Comparison of ENCODE assay signal across 8 cellular contexts in the genomic region with DNA sequence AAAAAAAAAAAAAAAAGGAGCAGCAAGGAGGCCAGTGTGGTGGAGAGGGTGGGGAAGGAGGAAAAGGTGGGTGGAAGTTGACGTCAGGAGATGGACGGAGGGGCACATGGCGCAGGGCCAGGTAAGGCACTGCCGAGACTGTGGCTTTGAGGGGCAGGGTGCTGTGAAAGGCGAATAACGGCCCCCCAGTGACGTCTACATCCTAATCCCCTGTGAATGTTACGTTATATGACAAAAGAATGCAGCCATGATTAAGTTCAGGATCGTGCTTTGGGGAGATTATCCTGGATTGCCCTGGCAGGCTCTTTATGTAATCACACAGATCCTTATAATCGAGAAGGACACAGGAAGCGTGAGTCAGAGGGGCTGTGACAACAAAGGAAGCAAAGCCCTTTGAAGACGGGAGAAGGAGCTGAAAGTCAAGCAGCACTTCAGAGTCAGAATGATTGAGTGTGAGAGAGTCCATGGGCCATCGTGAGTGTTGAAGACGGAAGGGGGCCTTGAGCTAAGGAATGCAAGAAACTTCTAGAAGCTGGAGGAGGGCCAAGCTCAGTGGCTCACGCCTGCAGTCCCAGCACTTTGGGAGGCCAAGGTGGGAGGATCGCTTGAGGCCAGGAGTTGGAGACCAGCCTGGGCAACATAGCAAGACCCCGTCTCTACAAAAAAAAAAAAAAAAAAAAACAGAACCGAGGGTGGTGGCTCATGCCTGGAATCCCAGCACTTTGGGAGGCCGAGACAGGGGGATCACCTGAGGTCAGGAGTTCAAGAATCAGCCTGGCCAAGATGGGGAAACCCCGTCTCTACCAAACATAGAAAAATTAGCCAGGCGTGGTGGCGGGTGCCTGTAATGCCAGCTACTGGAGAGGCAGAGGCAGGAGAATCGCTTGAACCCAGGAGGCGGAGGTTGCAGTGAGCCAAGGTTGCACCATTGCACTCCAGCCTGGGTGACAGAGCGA. TPM values are rescaled to one million over a fixed set of nuclear protein-coding genes. Genes with fewer than 3 reads are reported as not detected.
DNase-seq lines count a peak whose midpoint lies in the region; TF ChIP-seq lines count a peak whose summit lies in the region.

No MANE protein-coding gene starts in this region.

- DNase-seq in activated CD4-positive, alpha-beta T cell treated with anti-CD3 and anti-CD28 coated beads, Interleukin-2, amount 10 ng/mL, durations not matched to agents 7 days and 5 days = peak; percentile 12
- DNase-seq in activated CD4-positive, alpha-beta T cell treated with anti-CD3 and anti-CD28 coated beads for 1 hour = no peak
- DNase-seq in activated naive CD8-positive, alpha-beta T cell treated with anti-CD3 and anti-CD28 coated beads for 36 hours = peak; percentile 42
- DNase-seq in iris pigment epithelial cell (ENCODE audit: low read depth) = peak; percentile 82
- no peak for DNase-seq in type B pancreatic cell (ENCODE audit: extremely low spot score, unreplicated experiment)
- no peak for DNase-seq in coronary artery (ENCODE audit: low spot score)
- DNase-seq in NCI-H2196 treated with DMSO at 0.1 percent for 48 hours (lab: John Stamatoyannopoulos, UW; ENCODE audit: unreplicated experiment) = no peak
- DNase-seq in NCI-H1105 (lab: John Stamatoyannopoulos, UW) = no peak

- H3K9me3 Mint-ChIP-seq in activated CD4-positive, alpha-beta T cell treated with anti-CD3 and anti-CD28 coated beads, Interleukin-2, amount 10 ng/mL, durations not matched to agents 7 days and 5 days = no peaks in the 10 kb centered on the region
- H3K9me3 Mint-ChIP-seq in activated naive CD8-positive, alpha-beta T cell treated with anti-CD3 and anti-CD28 coated beads for 36 hours = no peaks in the 10 kb centered on the region
- no peaks in the 10 kb centered on the region for H3K9me3 Mint-ChIP-seq in type B pancreatic cell

- CTCF ChIA-PET in activated CD4-positive, alpha-beta T cell treated with anti-CD3 and anti-CD28 coated beads, Interleukin-2, amount 10 ng/mL, durations not matched to agents 7 days and 5 days (lab: Charles Lee) = interaction anchor here (0.6 kb wide), 1 partner anchor 22 kb away, joined by 3 read pairs; no protein-coding TSS in a partner anchor

- no peak overlapping the region for H3K4me3 Mint-ChIP-seq in activated CD4-positive, alpha-beta T cell treated with anti-CD3 and anti-CD28 coated beads, Interleukin-2, amount 10 ng/mL, durations not matched to agents 7 days and 5 days
- H3K4me3 Mint-ChIP-seq in activated naive CD8-positive, alpha-beta T cell treated with anti-CD3 and anti-CD28 coated beads for 36 hours = peak overlapping the region; percentile 33
- no peak overlapping the region for H3K4me3 Mint-ChIP-seq in type B pancreatic cell

- POLR2A ChIA-PET in activated CD4-positive, alpha-beta T cell treated with anti-CD3 and anti-CD28 coated beads, Interleukin-2, amount 10 ng/mL, durations not matched to agents 7 days and 5 days (lab: Charles Lee) = no interaction called here

- no peak for TF ChIP-seq CTCF in type B pancreatic cell (conservative IDR thresholded peaks at IDR 0.05)
- TF ChIP-seq CTCF in coronary artery (IDR thresholded peaks at IDR 0.05) = no peak

- H3K27me3 Mint-ChIP-seq in activated CD4-positive, alpha-beta T cell treated with anti-CD3 and anti-CD28 coated beads, Interleukin-2, amount 10 ng/mL, durations not matched to agents 7 days and 5 days = peaks cover 10% of the 10 kb centered on the region
- H3K27me3 Mint-ChIP-seq in activated naive CD8-positive, alpha-beta T cell treated with anti-CD3 and anti-CD28 coated beads for 36 hours = peaks cover 20% of the 10 kb centered on the region
- no peaks in the 10 kb centered on the region for H3K27me3 Mint-ChIP-seq in type B pancreatic cell

- H3K27ac ChIP-seq in coronary artery = peak overlapping the region in 1 of 2 donors; percentile 68

- H3K4me3 ChIP-seq in coronary artery = no peak overlapping the region

- H3K4me1 Mint-ChIP-seq in activated CD4-positive, alpha-beta T cell treated with anti-CD3 and anti-CD28 coated beads, Interleukin-2, amount 10 ng/mL, durations not matched to agents 7 days and 5 days = peaks cover 20% of the 10 kb centered on the region
- peaks cover 21% of the 10 kb centered on the region for H3K4me1 Mint-ChIP-seq in activated naive CD8-positive, alpha-beta T cell treated with anti-CD3 and anti-CD28 coated beads for 36 hours
- peaks cover 4% of the 10 kb centered on the region for H3K4me1 Mint-ChIP-seq in type B pancreatic cell (ENCODE audit: unreplicated experiment)

- no peaks in the 10 kb centered on the region for H3K36me3 Mint-ChIP-seq in activated CD4-positive, alpha-beta T cell treated with anti-CD3 and anti-CD28 coated beads, Interleukin-2, amount 10 ng/mL, durations not matched to agents 7 days and 5 days (ENCODE audit: low read depth)
- H3K36me3 Mint-ChIP-seq in activated naive CD8-positive, alpha-beta T cell treated with anti-CD3 and anti-CD28 coated beads for 36 hours = peaks cover 6% of the 10 kb centered on the region
- H3K36me3 Mint-ChIP-seq in type B pancreatic cell = no peaks in the 10 kb centered on the region

- no peak overlapping the region for H3K27ac Mint-ChIP-seq in activated CD4-positive, alpha-beta T cell treated with anti-CD3 and anti-CD28 coated beads, Interleukin-2, amount 10 ng/mL, durations not matched to agents 7 days and 5 days
- H3K27ac Mint-ChIP-seq in activated naive CD8-positive, alpha-beta T cell treated with anti-CD3 and anti-CD28 coated beads for 36 hours = peak overlapping the region; percentile 47
- H3K27ac Mint-ChIP-seq in type B pancreatic cell = peak overlapping the region; percentile 16

RNA-seq across cellular contexts. Expression of a gene that starts 13.8 kb away (rescaled TPM):
- not detected for total RNA-seq in activated CD4-positive, alpha-beta T cell treated with anti-CD3 and anti-CD28 coated beads, Interleukin-2, amount 10 ng/mL, durations not matched to agents 7 days and 5 days
- not detected for total RNA-seq in activated naive CD8-positive, alpha-beta T cell treated with anti-CD3 and anti-CD28 coated beads for 36 hours
- total RNA-seq in type B pancreatic cell (ENCODE audit: low replicate concordance) = not detected in 2 replicates

RNA-seq across cellular contexts. Expression of a gene that starts 13.9 kb away (rescaled TPM):
- total RNA-seq in activated CD4-positive, alpha-beta T cell treated with anti-CD3 and anti-CD28 coated beads, Interleukin-2, amount 10 ng/mL, durations not matched to agents 7 days and 5 days = under 1 TPM in 1 of 2 experiments, not detected in 1; 0.23 TPM
- 1 to 10 TPM in 1 of 2 experiments, under 1 TPM in 1; 0.62 to 1.4 TPM for total RNA-seq in activated naive CD8-positive, alpha-beta T cell treated with anti-CD3 and anti-CD28 coated beads for 36 hours
- 6.1 and 6.3 TPM in 2 replicates for total RNA-seq in type B pancreatic cell (ENCODE audit: low replicate concordance)

RNA-seq across cellular contexts. Expression of a gene that starts 41.5 kb away (rescaled TPM):
- total RNA-seq in activated CD4-positive, alpha-beta T cell treated with anti-CD3 and anti-CD28 coated beads, Interleukin-2, amount 10 ng/mL, durations not matched to agents 7 days and 5 days = 1 to 10 TPM; 1.9 TPM
- total RNA-seq in activated naive CD8-positive, alpha-beta T cell treated with anti-CD3 and anti-CD28 coated beads for 36 hours = 10 to 100 TPM; 14.5 TPM
- 29.7 and 38.6 TPM in 2 replicates for total RNA-seq in type B pancreatic cell (ENCODE audit: low replicate concordance)

Comparison
In these comparisons a context has a peak if more than half of its experiments do, and no peak if none do; other contexts are left out.
1. DNase-seq: peak in activated CD4-positive, alpha-beta T cell treated with anti-CD3 and anti-CD28 coated beads, Interleukin-2, amount 10 ng/mL, durations not matched to agents 7 days and 5 days (single experiment), activated naive CD8-positive, alpha-beta T cell treated with anti-CD3 and anti-CD28 coated beads for 36 hours (single experiment) and iris pigment epithelial cell (single experiment); none in activated CD4-positive, alpha-beta T cell treated with anti-CD3 and anti-CD28 coated beads for 1 hour (single experiment), type B pancreatic cell (single experiment), coronary artery (single experiment), NCI-H2196 treated with DMSO at 0.1 percent for 48 hours (single experiment) and NCI-H1105 (single experiment).
2. RNA of a gene that starts 41.5 kb away (total RNA-seq): 29.7 to 38.6 TPM in type B pancreatic cell and 14.5 TPM in activated naive CD8-positive, alpha-beta T cell treated with anti-CD3 and anti-CD28 coated beads for 36 hours; 1.9 TPM in activated CD4-positive, alpha-beta T cell treated with anti-CD3 and anti-CD28 coated beads, Interleukin-2, amount 10 ng/mL, durations not matched to agents 7 days and 5 days; every median in the first group is over 4 times any median in the second.